9 cellular contexts compared by ENCODE assay signal in genomic region chr3:108124337-108125150, GRCh38. TPM values are rescaled to one million over a fixed set of nuclear protein-coding genes. Genes with fewer than 3 reads are reported as not detected.
A peak's percentile ranks its signal among the peaks of the same experiment; 100 is the strongest.
DNase-seq lines count a peak whose midpoint lies in the region; ATAC-seq and TF ChIP-seq lines count a peak whose summit lies in the region.
"Had no signal": no experiment of that assay in that cellular context is flagged by ENCODE, and none has a peak within 500 bp of the region (broad histone marks: within the 10 kb centered on the region; RNA-seq: fewer than 3 reads in every experiment).

No MANE protein-coding gene starts in this region.

- no peaks in the 10 kb centered on the region for H3K36me3 ChIP-seq in vagina

- peaks cover 78% of the 10 kb centered on the region for H3K4me1 Mint-ChIP-seq in stimulated activated naive CD8-positive, alpha-beta T cell treated with anti-CD3 and anti-CD28 coated beads, Interleukin-15, amount 100 ng/mL, for 72 hours

- ATAC-seq in GM18873 (IDR thresholded peaks at IDR 0.05; ENCODE audit: low FRiP score, unreplicated experiment) (peak; percentile 79), HG02943 (IDR thresholded peaks at IDR 0.05; ENCODE audit: low read depth, unreplicated experiment) (peak; percentile 81)
- ATAC-seq in stimulated activated naive CD8-positive, alpha-beta T cell treated with anti-CD3 and anti-CD28 coated beads, Interleukin-15, amount 100 ng/mL, for 72 hours, result peak; percentile 78

- DNase-seq in NOMO-1 treated with DMSO at 0.1 percent for 48 hours (lab: John Stamatoyannopoulos, UW; ENCODE audit: unreplicated experiment) (peak; percentile 64), mesenteric fat pad (ENCODE audit: low spot score) (no peak), vagina (ENCODE audit: extremely low spot score in 2 of 2) (no peak)
- peak; percentile 80 to 82 for DNase-seq in activated T-cell treated with anti-CD3 and anti-CD28 coated beads, Interleukin-2, amount 50 U/mL, for 48 hours
- DNase-seq in stimulated activated naive CD8-positive, alpha-beta T cell treated with anti-CD3 and anti-CD28 coated beads, Interleukin-15, amount 100 ng/mL, for 72 hours, result peak; percentile 68 to 81

- H3K27me3 ChIP-seq in mononuclear cell (ENCODE audit: insufficient read depth, low read length) (no peaks in the 10 kb centered on the region), vagina (no peaks in the 10 kb centered on the region)

- H3K27ac ChIP-seq in vagina, result no peak overlapping the region
- H3K27ac ChIP-seq: VCaP had no signal

- no peaks in the 10 kb centered on the region for H3K27me3 Mint-ChIP-seq in stimulated activated naive CD8-positive, alpha-beta T cell treated with anti-CD3 and anti-CD28 coated beads, Interleukin-15, amount 100 ng/mL, for 72 hours

- H3K4me3 Mint-ChIP-seq in stimulated activated naive CD8-positive, alpha-beta T cell treated with anti-CD3 and anti-CD28 coated beads, Interleukin-15, amount 100 ng/mL, for 72 hours, result peak overlapping the region; percentile 93 to 99

- H3K4me3 ChIP-seq in mononuclear cell (ENCODE audit: low read length) (peak overlapping the region; percentile 33), vagina (no peak overlapping the region)

- H3K27ac Mint-ChIP-seq in stimulated activated naive CD8-positive, alpha-beta T cell treated with anti-CD3 and anti-CD28 coated beads, Interleukin-15, amount 100 ng/mL, for 72 hours, result peak overlapping the region; percentile 99 to 100

- TF ChIP-seq POLR2A in vagina (IDR thresholded peaks at IDR 0.05), result no peak

- intact Hi-C loops in vagina (cut with DNase I), result no loop called here

- peaks cover 8 to 11% of the 10 kb centered on the region in 2 donors for H3K9me3 Mint-ChIP-seq in stimulated activated naive CD8-positive, alpha-beta T cell treated with anti-CD3 and anti-CD28 coated beads, Interleukin-15, amount 100 ng/mL, for 72 hours

- no peak for TF ChIP-seq CTCF in vagina (IDR thresholded peaks at IDR 0.05)

- H3K4me1 ChIP-seq in mononuclear cell (ENCODE audit: insufficient read depth, low read length), result peaks cover 79% of the 10 kb centered on the region
- peaks cover 9% of the 10 kb centered on the region for H3K4me1 ChIP-seq in vagina

- H3K9me3 ChIP-seq in mononuclear cell (ENCODE audit: low read depth, low read length) (no peaks in the 10 kb centered on the region), vagina (no peaks in the 10 kb centered on the region)

RNA-seq across cellular contexts. Expression of gene CD47, which starts 33.7 kb away (rescaled TPM):
- total RNA-seq in mononuclear cell (212 TPM), mesenteric fat pad (59.3 TPM), vagina (51.3 TPM)

Comparison
In these comparisons a context has a peak if more than half of its experiments do, and no peak if none do; other contexts are left out.
1. DNase-seq: peak in NOMO-1 treated with DMSO at 0.1 percent for 48 hours (single experiment), activated T-cell treated with anti-CD3 and anti-CD28 coated beads, Interleukin-2, amount 50 U/mL, for 48 hours (2 of 2) and stimulated activated naive CD8-positive, alpha-beta T cell treated with anti-CD3 and anti-CD28 coated beads, Interleukin-15, amount 100 ng/mL, for 72 hours (2 of 2); none in mesenteric fat pad (single experiment) and vagina (0 of 2).
2. Peak in every context shown above with its lines, with median percentiles within 50 percentile points of each other: ATAC-seq.